ENCODE assay signal across 19 cellular contexts in the genomic region with DNA sequence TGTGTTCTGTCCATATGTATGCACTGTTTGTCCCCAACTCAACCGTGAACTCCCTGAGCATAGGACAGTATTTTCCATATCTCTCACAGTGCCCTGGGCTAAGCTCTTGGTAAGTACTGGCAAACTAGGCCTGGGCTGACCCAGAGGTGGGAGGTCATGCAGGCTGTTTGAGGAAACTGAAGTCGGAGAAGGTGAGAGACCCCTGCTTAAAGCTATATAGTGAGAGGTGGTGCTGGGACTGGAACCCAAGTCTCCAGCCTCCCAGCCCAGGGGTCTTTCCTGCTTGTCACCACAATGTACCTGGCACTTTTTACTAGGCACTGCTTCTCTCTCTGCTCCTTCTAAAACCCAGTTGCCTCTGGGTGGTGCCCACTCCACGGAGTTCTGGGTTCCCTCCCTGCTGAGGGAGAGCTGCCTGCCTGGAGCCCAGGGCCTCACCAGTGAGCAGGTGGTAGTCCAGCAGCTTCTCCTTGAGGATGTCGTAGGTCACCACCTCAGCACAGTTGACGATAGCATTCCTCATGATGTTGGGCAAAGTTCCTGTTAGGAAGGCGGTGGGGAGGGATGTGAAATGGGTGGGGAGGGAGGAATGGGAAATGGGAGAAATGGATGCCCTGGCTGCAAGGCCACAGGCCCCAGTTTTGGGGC. TPM values are rescaled to one million over a fixed set of nuclear protein-coding genes. Genes with fewer than 3 reads are reported as not detected.
A peak's percentile ranks its signal among the peaks of the same experiment; 100 is the strongest.
DNase-seq lines count a peak whose midpoint lies in the region; ATAC-seq and TF ChIP-seq lines count a peak whose summit lies in the region.
"Had no signal": no experiment of that assay in that cellular context is flagged by ENCODE, and none has a peak within 500 bp of the region (broad histone marks: within the 10 kb centered on the region; RNA-seq: fewer than 3 reads in every experiment).

No MANE protein-coding gene starts in this region.

- H3K4me1 Mint-ChIP-seq in CD14-positive monocyte = no peaks in the 10 kb centered on the region
- H3K4me1 Mint-ChIP-seq in CD4-positive, alpha-beta T cell (ENCODE audit: low read depth) = peaks cover 73% of the 10 kb centered on the region
- peaks cover 34% of the 10 kb centered on the region for H3K4me1 Mint-ChIP-seq in activated naive CD8-positive, alpha-beta T cell treated with anti-CD3 and anti-CD28 coated beads, Interleukin-2, amount 10 ng/mL, durations not matched to agents 7 days and 5 days
- H3K4me1 Mint-ChIP-seq in natural killer cell treated with Interleukin-12 subunit alpha and Interleukin-12 subunit beta and Interleukin-15 and Interleukin-18, amount 100 ng/mL, for 72 hours (ENCODE audit: low read depth in 2 of 2) = peaks cover 64 to 70% of the 10 kb centered on the region in 2 donors

- peaks cover 16 to 26% of the 10 kb centered on the region in 2 donors for H3K36me3 Mint-ChIP-seq in CD14-positive monocyte
- H3K36me3 Mint-ChIP-seq in CD4-positive, alpha-beta T cell (ENCODE audit: low read depth) = peaks cover 26% of the 10 kb centered on the region
- H3K36me3 Mint-ChIP-seq in activated naive CD8-positive, alpha-beta T cell treated with anti-CD3 and anti-CD28 coated beads, Interleukin-2, amount 10 ng/mL, durations not matched to agents 7 days and 5 days = peaks cover 17% of the 10 kb centered on the region
- no peaks in the 10 kb centered on the region for H3K36me3 Mint-ChIP-seq in natural killer cell treated with Interleukin-12 subunit alpha and Interleukin-12 subunit beta and Interleukin-15 and Interleukin-18, amount 100 ng/mL, for 72 hours

- H3K9me3 Mint-ChIP-seq in CD14-positive monocyte = no peaks in the 10 kb centered on the region
- no peaks in the 10 kb centered on the region for H3K9me3 Mint-ChIP-seq in CD4-positive, alpha-beta T cell
- H3K9me3 Mint-ChIP-seq in activated naive CD8-positive, alpha-beta T cell treated with anti-CD3 and anti-CD28 coated beads, Interleukin-2, amount 10 ng/mL, durations not matched to agents 7 days and 5 days = no peaks in the 10 kb centered on the region
- no peaks in the 10 kb centered on the region for H3K9me3 Mint-ChIP-seq in natural killer cell treated with Interleukin-12 subunit alpha and Interleukin-12 subunit beta and Interleukin-15 and Interleukin-18, amount 100 ng/mL, for 72 hours
- H3K9me3 Mint-ChIP-seq: GM23338 had no signal

- peak overlapping the region; percentile 70 for H3K27ac ChIP-seq in CD4-positive, alpha-beta T cell (ENCODE audit: low read depth, low read length)
- H3K27ac ChIP-seq: ascending aorta, parathyroid adenoma had no signal

- H3K4me3 Mint-ChIP-seq in CD14-positive monocyte = no peak overlapping the region
- H3K4me3 Mint-ChIP-seq in CD4-positive, alpha-beta T cell = no peak overlapping the region
- H3K4me3 Mint-ChIP-seq in activated naive CD8-positive, alpha-beta T cell treated with anti-CD3 and anti-CD28 coated beads, Interleukin-2, amount 10 ng/mL, durations not matched to agents 7 days and 5 days = peak overlapping the region; percentile 25
- peak overlapping the region; percentile 29 for H3K4me3 Mint-ChIP-seq in natural killer cell treated with Interleukin-12 subunit alpha and Interleukin-12 subunit beta and Interleukin-15 and Interleukin-18, amount 100 ng/mL, for 72 hours
- H3K4me3 Mint-ChIP-seq: GM23338 had no signal

- ATAC-seq in CD4-positive, alpha-beta T cell (ENCODE audit: poor library complexity) = no peak
- ATAC-seq in activated naive CD8-positive, alpha-beta T cell treated with anti-CD3 and anti-CD28 coated beads, Interleukin-2, amount 10 ng/mL, durations not matched to agents 7 days and 5 days (ENCODE audit: low read depth) = no peak
- ATAC-seq in natural killer cell treated with Interleukin-12 subunit alpha and Interleukin-12 subunit beta and Interleukin-15 and Interleukin-18, amount 100 ng/mL, for 72 hours = no peak
- ATAC-seq in HG03175 (IDR thresholded peaks at IDR 0.05; ENCODE audit: unreplicated experiment) = no peak

- intact Hi-C loops in CD14-positive monocyte (cut with micrococcal nuclease) = no loop called here
- intact Hi-C loops in CD4-positive, alpha-beta T cell (cut with DNase I, micrococcal nuclease) = loop anchor here (2.0 kb wide), 1 partner anchor 29 kb away; no protein-coding TSS in a partner anchor

- POLR2A ChIA-PET in CD4-positive, alpha-beta T cell (lab: Charles Lee) = interaction anchor here (1.6 to 5.9 kb wide), 5 partner anchors 9 to 40 kb away, joined by 3 to 316 read pairs (median 14); partner anchors contain the start of gene UCP2
- POLR2A ChIA-PET in activated naive CD8-positive, alpha-beta T cell treated with anti-CD3 and anti-CD28 coated beads, Interleukin-2, amount 10 ng/mL, durations not matched to agents 7 days and 5 days (lab: Charles Lee) = interaction anchor here (1.0 to 4.8 kb wide), 8 partner anchors 8 to 114 kb away, joined by 3 to 62 read pairs (median 14); partner anchors contain the start of gene UCP2

- no peaks in the 10 kb centered on the region for H3K27me3 Mint-ChIP-seq in CD14-positive monocyte (ENCODE audit: low read depth in 3 of 3)
- no peaks in the 10 kb centered on the region for H3K27me3 Mint-ChIP-seq in CD4-positive, alpha-beta T cell
- no peaks in the 10 kb centered on the region for H3K27me3 Mint-ChIP-seq in activated naive CD8-positive, alpha-beta T cell treated with anti-CD3 and anti-CD28 coated beads, Interleukin-2, amount 10 ng/mL, durations not matched to agents 7 days and 5 days
- H3K27me3 Mint-ChIP-seq in natural killer cell treated with Interleukin-12 subunit alpha and Interleukin-12 subunit beta and Interleukin-15 and Interleukin-18, amount 100 ng/mL, for 72 hours = no peaks in the 10 kb centered on the region

- no peak for TF ChIP-seq CTCF in CD14-positive monocyte (IDR thresholded peaks at IDR 0.05)
- TF ChIP-seq CTCF in CD4-positive, alpha-beta T cell (IDR thresholded peaks at IDR 0.05) = no peak

- no peaks in the 10 kb centered on the region for H3K27me3 ChIP-seq in CD4-positive, alpha-beta T cell (ENCODE audit: control insufficient read depth, insufficient read depth, low read length)
- H3K27me3 ChIP-seq: ascending aorta, transverse colon had no signal

- peak overlapping the region in 3 of 7 donors; percentile 33 to 65 (median 55) for H3K27ac Mint-ChIP-seq in CD14-positive monocyte
- H3K27ac Mint-ChIP-seq in CD4-positive, alpha-beta T cell = peak overlapping the region; percentile 94
- H3K27ac Mint-ChIP-seq in activated naive CD8-positive, alpha-beta T cell treated with anti-CD3 and anti-CD28 coated beads, Interleukin-2, amount 10 ng/mL, durations not matched to agents 7 days and 5 days = peak overlapping the region; percentile 69
- peak overlapping the region; percentile 61 to 70 for H3K27ac Mint-ChIP-seq in natural killer cell treated with Interleukin-12 subunit alpha and Interleukin-12 subunit beta and Interleukin-15 and Interleukin-18, amount 100 ng/mL, for 72 hours
- H3K27ac Mint-ChIP-seq: GM23338 had no signal

- CTCF ChIA-PET in CD4-positive, alpha-beta T cell (lab: Charles Lee) = interaction anchor here (1.5 to 2.3 kb wide), 4 partner anchors 9 to 37 kb away, joined by 4 to 26 read pairs (median 14); partner anchors contain the start of gene UCP2

- H3K9me3 ChIP-seq in CD4-positive, alpha-beta T cell (ENCODE audit: control insufficient read depth, low read length) = no peaks in the 10 kb centered on the region
- H3K9me3 ChIP-seq: ascending aorta, transverse colon had no signal

- peak; percentile 9 for DNase-seq in CD14-positive monocyte (ENCODE audit: low spot score)
- peak in 1 of 10 experiments; percentile 6 for DNase-seq in CD4-positive, alpha-beta T cell
- no peak for DNase-seq in activated naive CD8-positive, alpha-beta T cell treated with anti-CD3 and anti-CD28 coated beads, Interleukin-2, amount 10 ng/mL, durations not matched to agents 7 days and 5 days
- DNase-seq in natural killer cell treated with Interleukin-12 subunit alpha and Interleukin-12 subunit beta and Interleukin-15 and Interleukin-18, amount 100 ng/mL, for 72 hours (ENCODE audit: low spot score) = no peak
- DNase-seq in NCI-H187 treated with DMSO at 0.1 percent for 48 hours (lab: John Stamatoyannopoulos, UW) = no peak
- no peak for DNase-seq in T1000 (lab: John Stamatoyannopoulos, UW)
- DNase-seq: COR-L47, IMR-90, mammary epithelial cell, NCI-H1436, NCI-H2171, NCI-H526, transverse colon had no signal

RNA-seq across cellular contexts. Expression of gene UCP3, which starts 4.7 kb away (rescaled TPM):
- not detected for polyA plus RNA-seq in CD14-positive monocyte
- 1 to 10 TPM; 3.0 to 3.7 TPM for total RNA-seq in CD4-positive, alpha-beta T cell
- total RNA-seq in activated naive CD8-positive, alpha-beta T cell treated with anti-CD3 and anti-CD28 coated beads, Interleukin-2, amount 10 ng/mL, durations not matched to agents 7 days and 5 days = 1 to 10 TPM; 4.0 to 4.1 TPM
- 1 to 10 TPM; 5.2 to 7.2 TPM for total RNA-seq in natural killer cell treated with Interleukin-12 subunit alpha and Interleukin-12 subunit beta and Interleukin-15 and Interleukin-18, amount 100 ng/mL, for 72 hours
- total RNA-seq: ascending aorta had no signal

RNA-seq across cellular contexts. Expression of gene UCP2, which starts 21.5 kb away (rescaled TPM):
- 100 to 1,000 TPM; 649 to 665 TPM for polyA plus RNA-seq in CD14-positive monocyte
- 100 to 1,000 TPM; 467 to 468 TPM for total RNA-seq in CD4-positive, alpha-beta T cell
- 100 to 1,000 TPM; 267 TPM for total RNA-seq in activated naive CD8-positive, alpha-beta T cell treated with anti-CD3 and anti-CD28 coated beads, Interleukin-2, amount 10 ng/mL, durations not matched to agents 7 days and 5 days
- 100 to 1,000 TPM; 333 to 668 TPM for total RNA-seq in natural killer cell treated with Interleukin-12 subunit alpha and Interleukin-12 subunit beta and Interleukin-15 and Interleukin-18, amount 100 ng/mL, for 72 hours

RNA-seq across cellular contexts. Expression of gene DNAJB13, which starts 53.3 kb away (rescaled TPM):
- not detected for polyA plus RNA-seq in CD14-positive monocyte
- total RNA-seq in CD4-positive, alpha-beta T cell = not detected
- under 1 TPM in 1 of 2 experiments, not detected in 1; 0.47 TPM for total RNA-seq in activated naive CD8-positive, alpha-beta T cell treated with anti-CD3 and anti-CD28 coated beads, Interleukin-2, amount 10 ng/mL, durations not matched to agents 7 days and 5 days
- under 1 TPM in 1 of 2 donors, not detected in 1; 0.47 TPM for total RNA-seq in natural killer cell treated with Interleukin-12 subunit alpha and Interleukin-12 subunit beta and Interleukin-15 and Interleukin-18, amount 100 ng/mL, for 72 hours
- total RNA-seq: ascending aorta, chondrocyte, M059J, mammary epithelial cell, transverse colon had no signal
- polyA plus RNA-seq: mammary epithelial cell had no signal

Comparison
In these comparisons a context has a peak if more than half of its experiments do, and no peak if none do; other contexts are left out.
1. H3K4me3 Mint-ChIP-seq: peak in activated naive CD8-positive, alpha-beta T cell treated with anti-CD3 and anti-CD28 coated beads, Interleukin-2, amount 10 ng/mL, durations not matched to agents 7 days and 5 days (single experiment) and natural killer cell treated with Interleukin-12 subunit alpha and Interleukin-12 subunit beta and Interleukin-15 and Interleukin-18, amount 100 ng/mL, for 72 hours (single experiment); none in CD14-positive monocyte (0 of 2) and CD4-positive, alpha-beta T cell (single experiment).
2. intact Hi-C loops: an anchor here in CD4-positive, alpha-beta T cell (2.0 kb wide); none called in CD14-positive monocyte.